In the genomic region with DNA sequence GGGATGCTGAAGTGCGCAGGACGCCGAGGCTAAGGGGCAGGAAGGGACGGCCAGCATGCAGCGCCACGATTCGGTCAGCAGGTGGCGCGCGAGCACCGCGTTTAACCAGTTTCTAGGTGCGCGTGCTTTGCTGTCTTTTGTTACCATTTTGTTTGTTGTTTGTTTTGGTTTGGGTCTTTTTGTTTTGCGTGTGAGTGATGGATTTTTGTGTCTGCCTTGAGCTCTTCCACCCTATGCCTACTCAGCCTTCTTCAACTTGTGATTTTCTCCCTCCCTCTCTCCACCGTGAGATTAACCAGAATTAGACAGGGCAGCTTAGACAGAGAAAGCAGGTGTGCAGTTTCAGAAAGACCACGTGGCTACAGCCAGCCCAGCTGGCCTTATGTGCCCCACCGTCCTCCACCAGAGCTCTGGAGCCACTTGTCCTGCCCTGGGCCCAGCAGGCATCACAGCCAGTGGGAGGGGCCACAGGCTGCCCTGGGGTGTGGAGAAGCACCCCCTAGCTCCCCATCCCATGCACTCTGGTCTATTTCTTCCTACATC, we compare ENCODE assay signal across 8 cellular contexts.
DNase-seq lines count a peak whose midpoint lies in the region; ATAC-seq and TF ChIP-seq lines count a peak whose summit lies in the region.

No MANE protein-coding gene starts in this region.

- no peaks in the 10 kb centered on the region for H3K9me3 ChIP-seq in AG04450 (ENCODE audit: control insufficient read depth, insufficient read depth, low read length)

- in situ Hi-C loops in T47D (cut with HindIII; ENCODE audit: low pct_unique_long_range_greater_than_20kb, low sequenced_read_pairs), result no loop called here

- H3K27ac ChIP-seq in AG04450 (ENCODE audit: low read depth, low read length) (no peak overlapping the region), VCaP (peak overlapping the region; percentile 59; the same call in 1 of the 2 replicates)

- CTCF ChIA-PET in AG04450 (lab: Charles Lee), result interaction anchor here (0.6 to 3.1 kb wide), 24 partner anchors 12 to 1663 kb away, joined by 3 to 24 read pairs (median 4); no protein-coding TSS in a partner anchor

- ATAC-seq in GM18861 (IDR thresholded peaks at IDR 0.05; ENCODE audit: unreplicated experiment), result peak; percentile 78
- peak; percentile 93 for ATAC-seq in HG03064 (IDR thresholded peaks at IDR 0.05; ENCODE audit: low read depth, unreplicated experiment)

- DNase-seq in AG04450 (ENCODE audit: low read depth, low spot score), result peak; percentile 11
- DNase-seq in NCI-H2107 (lab: John Stamatoyannopoulos, UW), result peak; percentile 74
- peak; percentile 33 to 65 for DNase-seq in T47D (ENCODE audit: low read depth in 1 of 2, low spot score in 1 of 2)
- DNase-seq in iris pigment epithelial cell (ENCODE audit: low read depth), result peak; percentile 43
- peak; percentile 36 to 59 for DNase-seq in stimulated activated CD4-positive, alpha-beta T cell treated with anti-CD3 and anti-CD28 coated beads, Interleukin-15, amount 100 ng/mL, for 48 hours (ENCODE audit: low read depth in 2 of 2)

- TF ChIP-seq CTCF in AG04450 (IDR thresholded peaks at IDR 0.05; ENCODE audit: low read depth, low read length) (peak; percentile 96), VCaP (conservative IDR thresholded peaks at IDR 0.05) (peak; percentile 94)

- POLR2A ChIA-PET in AG04450 (lab: Yijun Ruan, JAX), result no interaction called here

- no peaks in the 10 kb centered on the region for H3K27me3 ChIP-seq in AG04450 (ENCODE audit: control insufficient read depth, insufficient read depth, low read length)

- H3K4me3 ChIP-seq in AG04450 (ENCODE audit: low read depth, low read length), result no peak overlapping the region

Comparison
In these comparisons a context has a peak if more than half of its experiments do, and no peak if none do; other contexts are left out.
1. DNase-seq: peak in every context shown above with its lines; median percentile 74 in NCI-H2107; 49 in T47D; 48 in stimulated activated CD4-positive, alpha-beta T cell treated with anti-CD3 and anti-CD28 coated beads, Interleukin-15, amount 100 ng/mL, for 48 hours; 43 in iris pigment epithelial cell; 11 in AG04450.